Comparison of ENCODE assay signal across 1 cellular context in genomic region chr1:155073377-155074272, GRCh38.
A peak's percentile ranks its signal among the peaks of the same experiment; 100 is the strongest.
TF ChIP-seq lines count a peak whose summit lies in the region.

No MANE protein-coding gene starts in this region.

TF ChIP-seq in HEK293, 187 proteins besides CTCF, POLR2A, EP300 and RAD21:
- TF ChIP-seq PRDM10 (tag by site-specific recombination; IDR thresholded peaks at IDR 0.05) (peak; percentile 56), ELK4 (IDR thresholded peaks at IDR 0.05; ENCODE audit: borderline replicate concordance, low read depth, low read length) (no peak), ZIC2 (tag by site-specific recombination; IDR thresholded peaks at IDR 0.05) (peak; percentile 18; the same call in 1 of the 2 replicates), GLIS1 (tag by site-specific recombination; IDR thresholded peaks at IDR 0.05) (peak; percentile 97), SP3 (tag by site-specific recombination; IDR thresholded peaks at IDR 0.05) (no peak)
